8 cellular contexts compared by ENCODE assay signal in the genomic region with DNA sequence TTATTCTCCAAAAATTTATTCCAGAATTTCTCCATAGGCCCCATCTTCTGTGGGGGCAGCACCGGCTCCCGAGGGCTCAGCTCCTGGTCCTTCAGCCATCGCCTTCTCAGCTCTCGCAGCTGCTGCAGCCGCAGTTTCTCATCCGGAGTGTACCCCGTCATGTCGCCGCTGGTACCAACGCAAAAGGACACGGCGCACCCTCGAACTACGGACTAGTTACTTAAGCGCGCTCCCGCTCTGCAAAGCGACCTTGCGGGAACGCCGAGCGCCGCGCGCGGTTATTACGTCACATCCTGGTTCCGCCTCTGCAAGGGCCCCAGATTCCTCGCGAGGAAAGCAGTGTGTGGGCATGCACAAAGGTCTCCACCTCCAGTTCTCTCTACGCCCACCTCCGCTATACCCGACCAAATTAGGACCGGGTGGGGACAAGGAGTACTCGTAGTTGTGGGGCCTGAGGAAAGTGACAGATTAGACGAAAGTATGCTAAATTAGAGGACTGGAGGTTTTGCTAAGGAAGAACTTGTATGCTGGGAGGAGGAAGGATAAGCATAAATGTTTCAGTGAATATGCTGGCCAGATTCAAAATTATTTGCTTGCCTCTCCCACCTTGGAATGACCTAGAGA. TPM values are rescaled to one million over a fixed set of nuclear protein-coding genes. Genes with fewer than 3 reads are reported as not detected.
DNase-seq lines count a peak whose midpoint lies in the region; ATAC-seq, FAIRE-seq and TF ChIP-seq lines count a peak whose summit lies in the region.

A gene (minus strand): TSS at position 260 of the 624 bp plus-strand sequence. CDS start 99 bp downstream, at position 161.

- 0% methylated on average over 11 of the region's 36 CpGs; no CpG with 5 or more reads in 1 of the 2 experiments for WGBS in IMR-90 (ENCODE audit: extremely low coverage in 2 of 2, insufficient read length in 1 of 2), 2 experiments

- no peak for TF ChIP-seq RAD21 in IMR-90 (IDR thresholded peaks at IDR 0.05; ENCODE audit: low read length)

- peak within 1 kb of the TSS; percentile 78 for H3K27ac ChIP-seq in IMR-90 (ENCODE audit: insufficient read depth, low read length)

- in situ Hi-C loops in IMR-90 (cut with MboI; ENCODE audit: low sequenced_read_pairs) = no loop called here

- H3K36me3 ChIP-seq in IMR-90 (ENCODE audit: control insufficient read depth, insufficient read depth, low read length) = peaks cover 6% of the 10 kb centered on the region; the same call in 1 of the 2 replicates
- H3K36me3 ChIP-seq in mucosa of descending colon (ENCODE audit: low read depth) = no peaks in the 10 kb centered on the region

- H4K20me1 ChIP-seq in IMR-90 (ENCODE audit: insufficient read depth, low read length) = peaks cover 3% of the 10 kb centered on the region; the same call in 1 of the 2 replicates

- H3K18ac ChIP-seq in IMR-90 (ENCODE audit: low read depth, low read length) = no peak within 1 kb of the TSS; the same call in none of the 2 replicates

- no TSS peak for BruUV-seq in IMR-90 (replicated peaks; lab: Mats Ljungman, UMichigan)

- dilution Hi-C loops in IMR-90 (cut with HindIII; ENCODE audit: low sequenced_read_pairs, unreplicated experiment) = loop anchor here (25.0 kb wide), 1 partner anchor 136 kb away; no protein-coding TSS in a partner anchor

- TF ChIP-seq POLR2A in IMR-90 (IDR thresholded peaks at IDR 0.05; ENCODE audit: low read depth, low read length) = no peak

- TF ChIP-seq CTCF in D721Med (IDR thresholded peaks at IDR 0.05; ENCODE audit: insufficient read depth, missing control alignments) = no peak
- TF ChIP-seq CTCF in IMR-90 (conservative IDR thresholded peaks at IDR 0.05; ENCODE audit: low read depth, low read length) = no peak
- TF ChIP-seq CTCF in mucosa of descending colon (IDR thresholded peaks at IDR 0.05) = no peak

- CTCF ChIA-PET in IMR-90 (lab: Yijun Ruan, JAX) = interaction anchor here (1.1 to 11.5 kb wide), 5 partner anchors 9 to 196 kb away, joined by 4 to 189 read pairs (median 9); a partner anchor contains a TSS

- H4K5ac ChIP-seq in IMR-90 (ENCODE audit: low read depth, low read length) = peak within 1 kb of the TSS; percentile 82

- peak within 1 kb of the TSS; percentile 36; the same call in 1 of the 2 replicates for H2BK120ac ChIP-seq in IMR-90 (ENCODE audit: low read depth, low read length)

- ATAC-seq in GM21528 (IDR thresholded peaks at IDR 0.05; ENCODE audit: low FRiP score, unreplicated experiment) (peak; percentile 88), IMR-90 (ENCODE audit: low read depth) (peak; percentile 95), mucosa of descending colon (peak; percentile 99)

- H3K4me1 ChIP-seq in IMR-90 (ENCODE audit: control insufficient read depth, insufficient read depth, low read length) (no peaks in the 10 kb centered on the region), mucosa of descending colon (ENCODE audit: low read depth) (peaks cover 16% of the 10 kb centered on the region)

- no peaks in the 10 kb centered on the region for H3K9me3 ChIP-seq in IMR-90 (ENCODE audit: control insufficient read depth, insufficient read depth, low read length)
- H3K9me3 ChIP-seq in mucosa of descending colon = no peaks in the 10 kb centered on the region

- H3K9ac ChIP-seq in IMR-90 (ENCODE audit: low read depth, low read length) = peak within 1 kb of the TSS; percentile 91

- DNase-seq in D721Med (ENCODE audit: insufficient read length, low spot score) = peak; percentile 61
- peak; percentile 92 for DNase-seq in IMR-90
- DNase-seq in OCI-M1 (lab: John Stamatoyannopoulos, UW) = peak; percentile 97
- peak; percentile 92 for DNase-seq in activated T-cell treated with anti-CD3 and anti-CD28 coated beads for 24 hours (ENCODE audit: low read depth)
- DNase-seq in epidermal melanocyte (ENCODE audit: insufficient read length, low spot score) = peak; percentile 91
- peak; percentile 95 to 97 (median 97) for DNase-seq in mucosa of descending colon
- DNase-seq in stimulated activated CD8-positive, alpha-beta memory T cell treated with anti-CD3 and anti-CD28 coated beads, Interleukin-4, amount 100 ng/mL, for 24 hours (ENCODE audit: low read depth) = peak; percentile 92

- peak within 1 kb of the TSS; percentile 94 for H2AFZ ChIP-seq in IMR-90 (replicated peaks; ENCODE audit: low read length, poor library complexity)

- H2BK5ac ChIP-seq in IMR-90 (ENCODE audit: low read depth, low read length, poor library complexity, severe bottlenecking) = peak within 1 kb of the TSS; percentile 82

- no peaks in the 10 kb centered on the region for H3K27me3 ChIP-seq in IMR-90 (ENCODE audit: control insufficient read depth, insufficient read depth, low read length)

- intact Hi-C loops in IMR-90 (cut with micrococcal nuclease) (loop anchor here (1.0 to 5.0 kb wide), 5 partner anchors 21 to 194 kb away; a partner anchor contains a TSS), mucosa of descending colon (cut with DNase I, micrococcal nuclease) (loop anchor here (5.0 to 10.0 kb wide), 2 partner anchors 48 to 196 kb away; a partner anchor contains a TSS)

- H3K9me1 ChIP-seq in IMR-90 (ENCODE audit: insufficient read depth, low read length) = no peaks in the 10 kb centered on the region

- H4K91ac ChIP-seq in IMR-90 (ENCODE audit: insufficient read depth, low read depth, low read length) = peak within 1 kb of the TSS; percentile 91

- 0 out of 2 replicates have a peak within 1 kb of the TSS, but pooled peaks have one; percentile 46 for H3K23ac ChIP-seq in IMR-90 (ENCODE audit: low read depth, low read length)

- peak within 1 kb of the TSS; percentile 79 for H3K4me3 ChIP-seq in IMR-90 (ENCODE audit: insufficient read depth, low read depth, low read length)
- peak within 1 kb of the TSS; percentile 87 for H3K4me3 ChIP-seq in mucosa of descending colon

- H3K4ac ChIP-seq in IMR-90 (ENCODE audit: low read depth, low read length) = peak within 1 kb of the TSS; percentile 84

- POLR2A ChIA-PET in IMR-90 (lab: Charles Lee; ENCODE audit: unreplicated experiment) = no interaction called here

- H2AK9ac ChIP-seq in IMR-90 (replicated peaks; ENCODE audit: low read depth, low read length, poor library complexity) = peak within 1 kb of the TSS; percentile 42

- peak within 1 kb of the TSS; percentile 82 to 96 for H4K8ac ChIP-seq in IMR-90 (ENCODE audit: low read depth in 2 of 2, low read length in 2 of 2)

- no peak within 1 kb of the TSS for H2AK5ac ChIP-seq in IMR-90 (ENCODE audit: low read depth, low read length)

- H3K56ac ChIP-seq in IMR-90 (ENCODE audit: extremely low read depth, insufficient read depth, low read length) = peak within 1 kb of the TSS; percentile 76

- H2BK15ac ChIP-seq in IMR-90 (ENCODE audit: low read depth, low read length) = peak within 1 kb of the TSS; percentile 53; the same call in 1 of the 3 replicates

- H2BK20ac ChIP-seq in IMR-90 (ENCODE audit: low read depth, low read length) = no peak within 1 kb of the TSS

- peak within 1 kb of the TSS; percentile 91 for H3K4me2 ChIP-seq in IMR-90 (ENCODE audit: low read depth, low read length)

- peaks cover 5 to 16% of the 10 kb centered on the region in 2 experiments; a peak in 2 of 4 replicates for H3K79me1 ChIP-seq in IMR-90 (ENCODE audit: low read depth in 1 of 2, low read length in 2 of 2)

- peak; percentile 56 for FAIRE-seq in D721Med (lab: Jason Lieb, UNC)

- H3K14ac ChIP-seq in IMR-90 (replicated peaks; ENCODE audit: low read depth, low read length) = peak within 1 kb of the TSS; percentile 94

TF ChIP-seq in IMR-90, 13 proteins besides CTCF, POLR2A, EP300 and RAD21:
- peak; percentile 93 for TF ChIP-seq CEBPB (IDR thresholded peaks at IDR 0.05; ENCODE audit: low read depth, low read length)
- no peak for TF ChIP-seq SMC3 (IDR thresholded peaks at IDR 0.05; ENCODE audit: low read depth, low read length)
- TF ChIP-seq FOS (IDR thresholded peaks at IDR 0.05; ENCODE audit: low read depth, low read length) = no peak
- peak; percentile 30; the same call in 1 of the 2 replicates for TF ChIP-seq MAZ (IDR thresholded peaks at IDR 0.05; ENCODE audit: borderline replicate concordance, low read depth, low read length)

RNA-seq across cellular contexts. Expression of the gene that starts here (rescaled TPM):
- total RNA-seq in IMR-90 (2012; rRNA removed) (24.2 and 77.2 TPM in 2 replicates), mucosa of descending colon (10 to 100 TPM; 39.3 to 52.8 (median 45.1) TPM)
- 51.0 and 55.9 TPM in 2 replicates for polyA plus RNA-seq in IMR-90 (2012; rRNA removed)
- polyA plus RNA-seq in IMR-90 (2012; cell fraction: cytosol; rRNA removed) = 36.1 and 36.7 TPM in 2 replicates
- 9.4 and 26.0 TPM in 2 replicates for polyA plus RNA-seq in IMR-90 (2012; cell fraction: nucleus; rRNA removed; ENCODE audit: low replicate concordance)

Comparison
In these comparisons a context has a peak if more than half of its experiments do, and no peak if none do; other contexts are left out.
1. Peak in every context shown above with its lines: DNase-seq, ATAC-seq, H3K4me3 ChIP-seq and H3K27ac ChIP-seq.